8 cellular contexts compared by ENCODE assay signal in the genomic region with DNA sequence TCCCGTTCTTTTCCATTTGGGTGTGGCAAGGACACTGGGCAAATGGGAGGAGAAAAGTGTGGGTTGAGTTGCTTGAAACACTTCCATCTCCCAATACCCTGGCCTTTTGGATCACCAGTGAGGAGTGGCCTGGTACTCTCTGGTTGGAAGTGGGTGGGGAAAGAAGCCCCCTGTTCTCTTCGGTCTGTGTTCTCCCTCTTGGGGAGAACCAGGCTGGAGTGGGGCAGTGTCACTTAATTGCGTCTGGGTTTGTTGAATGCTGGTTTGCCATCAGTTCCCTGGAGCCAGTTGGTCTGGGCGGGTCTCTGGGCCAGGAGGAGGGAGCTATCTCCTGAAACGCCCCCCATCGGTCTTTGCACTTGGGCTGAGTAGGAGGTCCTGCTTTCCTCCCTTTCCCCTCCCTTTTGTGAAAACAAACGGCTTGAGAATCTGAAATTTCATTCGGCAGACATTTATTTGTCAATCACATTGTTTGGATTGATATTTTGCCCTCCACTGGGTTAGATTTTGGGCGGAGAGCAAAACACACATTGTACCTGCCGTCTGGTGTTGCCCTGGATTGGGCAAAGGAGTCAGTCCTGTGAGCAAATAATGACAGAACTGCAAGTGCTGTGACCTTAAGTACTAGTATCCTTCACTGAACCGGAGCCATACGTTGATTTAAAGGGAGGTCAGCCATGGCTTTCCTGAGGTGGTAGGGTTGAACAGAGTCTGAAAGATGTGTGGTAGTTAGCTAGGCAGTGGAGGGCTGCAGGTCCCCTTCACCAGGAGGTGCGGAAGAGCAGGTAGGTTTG. TPM values are rescaled to one million over a fixed set of nuclear protein-coding genes. Genes with fewer than 3 reads are reported as not detected.
DNase-seq lines count a peak whose midpoint lies in the region; ATAC-seq and TF ChIP-seq lines count a peak whose summit lies in the region.

No MANE protein-coding gene starts in this region.

- H3K9me3 ChIP-seq in WERI-Rb-1 (ENCODE audit: severe bottlenecking), result no peaks in the 10 kb centered on the region

- no peaks in the 10 kb centered on the region for H3K27me3 ChIP-seq in WERI-Rb-1 (ENCODE audit: insufficient read depth, low read depth, severe bottlenecking)

- peak overlapping the region; percentile 72 for H3K27ac Mint-ChIP-seq in activated CD4-positive, alpha-beta T cell treated with anti-CD3 and anti-CD28 coated beads for 36 hours
- peak overlapping the region; percentile 7 to 48 for H3K27ac Mint-ChIP-seq in stimulated activated naive CD8-positive, alpha-beta T cell treated with anti-CD3 and anti-CD28 coated beads, Interleukin-15, amount 100 ng/mL, for 72 hours

- H3K4me3 ChIP-seq in WERI-Rb-1 (ENCODE audit: low read depth, low read length) (peak overlapping the region; percentile 91), iPS-11a (ENCODE audit: low read depth, low read length) (peak overlapping the region; percentile 81)

- H3K4me1 Mint-ChIP-seq in activated CD4-positive, alpha-beta T cell treated with anti-CD3 and anti-CD28 coated beads for 36 hours, result peaks cover 40% of the 10 kb centered on the region
- peaks cover 63% of the 10 kb centered on the region for H3K4me1 Mint-ChIP-seq in stimulated activated naive CD8-positive, alpha-beta T cell treated with anti-CD3 and anti-CD28 coated beads, Interleukin-15, amount 100 ng/mL, for 72 hours

- POLR2A ChIA-PET in activated CD4-positive, alpha-beta T cell treated with anti-CD3 and anti-CD28 coated beads for 36 hours (lab: Charles Lee), result interaction anchor here (0.6 kb wide), 1 partner anchor 676 kb away, joined by 3 read pairs; no protein-coding TSS in a partner anchor

- ATAC-seq in activated CD4-positive, alpha-beta T cell treated with anti-CD3 and anti-CD28 coated beads for 36 hours, result no peak
- no peak for ATAC-seq in stimulated activated naive CD8-positive, alpha-beta T cell treated with anti-CD3 and anti-CD28 coated beads, Interleukin-15, amount 100 ng/mL, for 72 hours
- no peak for ATAC-seq in HG02571 (IDR thresholded peaks at IDR 0.05; ENCODE audit: unreplicated experiment)

- H3K36me3 ChIP-seq in WERI-Rb-1, result peaks cover 12% of the 10 kb centered on the region

- no peak for TF ChIP-seq CTCF in WERI-Rb-1 (IDR thresholded peaks at IDR 0.05; ENCODE audit: low read depth, low read length)

- DNase-seq in activated CD4-positive, alpha-beta T cell treated with anti-CD3 and anti-CD28 coated beads for 36 hours, result no peak
- DNase-seq in activated CD4-positive, alpha-beta T cell treated with anti-CD3 and anti-CD28 coated beads, Interleukin-2, amount 50 U/mL, for 1 hour, result no peak
- DNase-seq in WERI-Rb-1, result peak; percentile 69
- no peak for DNase-seq in stimulated activated naive CD8-positive, alpha-beta T cell treated with anti-CD3 and anti-CD28 coated beads, Interleukin-15, amount 100 ng/mL, for 72 hours
- DNase-seq in NCI-H2196 (lab: John Stamatoyannopoulos, UW; ENCODE audit: unreplicated experiment), result no peak
- DNase-seq in stimulated activated CD4-positive, alpha-beta T cell treated with anti-CD3 and anti-CD28 coated beads, Interleukin-1b, Interleukin-23, amount 100 ng/mL, for 48 hours, result no peak

- no peaks in the 10 kb centered on the region for H3K9me3 Mint-ChIP-seq in activated CD4-positive, alpha-beta T cell treated with anti-CD3 and anti-CD28 coated beads for 36 hours (ENCODE audit: low read depth)
- no peaks in the 10 kb centered on the region for H3K9me3 Mint-ChIP-seq in stimulated activated naive CD8-positive, alpha-beta T cell treated with anti-CD3 and anti-CD28 coated beads, Interleukin-15, amount 100 ng/mL, for 72 hours

- H3K27ac ChIP-seq in WERI-Rb-1, result peak overlapping the region; percentile 86

- no peaks in the 10 kb centered on the region for H3K27me3 Mint-ChIP-seq in activated CD4-positive, alpha-beta T cell treated with anti-CD3 and anti-CD28 coated beads for 36 hours
- H3K27me3 Mint-ChIP-seq in stimulated activated naive CD8-positive, alpha-beta T cell treated with anti-CD3 and anti-CD28 coated beads, Interleukin-15, amount 100 ng/mL, for 72 hours, result no peaks in the 10 kb centered on the region

- peak overlapping the region; percentile 87 for H3K4me3 Mint-ChIP-seq in activated CD4-positive, alpha-beta T cell treated with anti-CD3 and anti-CD28 coated beads for 36 hours
- H3K4me3 Mint-ChIP-seq in stimulated activated naive CD8-positive, alpha-beta T cell treated with anti-CD3 and anti-CD28 coated beads, Interleukin-15, amount 100 ng/mL, for 72 hours, result peak overlapping the region; percentile 81 to 92

- intact Hi-C loops in activated CD4-positive, alpha-beta T cell treated with anti-CD3 and anti-CD28 coated beads for 36 hours (cut with DNase I, micrococcal nuclease), result no loop called here

- CTCF ChIA-PET in activated CD4-positive, alpha-beta T cell treated with anti-CD3 and anti-CD28 coated beads for 36 hours (lab: Charles Lee), result interaction anchor here (2.3 kb wide), 1 partner anchor 40 kb away, joined by 13 read pairs; the partner anchor contains the start of gene SEMA5B

- H3K36me3 Mint-ChIP-seq in activated CD4-positive, alpha-beta T cell treated with anti-CD3 and anti-CD28 coated beads for 36 hours (ENCODE audit: low read depth), result peaks cover 7% of the 10 kb centered on the region

RNA-seq across cellular contexts. Expression of gene PDIA5, which starts 1.6 kb away (rescaled TPM):
- total RNA-seq in activated CD4-positive, alpha-beta T cell treated with anti-CD3 and anti-CD28 coated beads for 36 hours, result 10 to 100 TPM; 19.5 to 20.7 TPM

RNA-seq across cellular contexts. Expression of gene SEMA5B, which starts 40.9 kb away (rescaled TPM):
- total RNA-seq in activated CD4-positive, alpha-beta T cell treated with anti-CD3 and anti-CD28 coated beads for 36 hours, result not detected
